ENCODE assay signal across 22 cellular contexts in the genomic region with DNA sequence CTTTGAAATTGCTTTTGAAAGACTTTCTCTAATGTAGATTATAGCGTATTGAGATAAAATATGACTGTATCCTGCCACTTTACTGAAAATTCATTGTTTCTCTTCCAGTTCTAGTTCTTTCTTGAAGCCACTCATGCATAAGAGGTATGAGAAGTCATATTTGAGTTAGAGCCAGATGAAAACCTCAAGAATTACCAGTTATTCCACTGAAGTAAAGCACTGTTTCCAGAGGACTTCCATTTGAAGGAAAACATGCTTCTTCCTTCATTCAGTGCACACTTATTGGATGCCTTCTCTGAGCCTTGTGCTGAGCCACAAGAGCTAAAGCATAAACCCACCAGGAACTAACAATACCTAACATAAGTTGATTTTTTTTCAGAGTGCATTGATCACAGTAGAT.
A peak's percentile ranks its signal among the peaks of the same experiment; 100 is the strongest.
DNase-seq lines count a peak whose midpoint lies in the region; ATAC-seq, FAIRE-seq and TF ChIP-seq lines count a peak whose summit lies in the region.
"Had no signal": no experiment of that assay in that cellular context is flagged by ENCODE, and none has a peak within 500 bp of the region (broad histone marks: within the 10 kb centered on the region; RNA-seq: fewer than 3 reads in every experiment).

No MANE protein-coding gene starts in this region.

- no peaks in the 10 kb centered on the region for H3K4me1 ChIP-seq in astrocyte (ENCODE audit: insufficient read depth, low read length)
- H3K4me1 ChIP-seq: A549, SJCRH30 had no signal

- H3K79me2 ChIP-seq in astrocyte (ENCODE audit: insufficient read depth, low read length), result no peaks in the 10 kb centered on the region

- H2AFZ ChIP-seq in astrocyte (ENCODE audit: low read depth, low read length), result no peak overlapping the region

- no peak overlapping the region for H3K4me3 Mint-ChIP-seq in astrocyte (ENCODE audit: unreplicated experiment)
- no peak overlapping the region for H3K4me3 Mint-ChIP-seq in T-helper 2 cell treated with Interferon-gamma antibody and Interleukin-4, amounts not matched to agents 5 μg/mL and 100 μg/mL, for 36 hours
- H3K4me3 Mint-ChIP-seq: IgD-negative memory B cell had no signal

- FAIRE-seq in astrocyte (lab: Jason Lieb, UNC), result no peak
- FAIRE-seq: A549, GM19239 had no signal

- no peak overlapping the region for H3K9ac ChIP-seq in astrocyte (ENCODE audit: low read length)

- H3K9me3 Mint-ChIP-seq in astrocyte (ENCODE audit: unreplicated experiment), result peaks cover 2% of the 10 kb centered on the region
- H3K9me3 Mint-ChIP-seq in T-helper 2 cell treated with Interferon-gamma antibody and Interleukin-4, amounts not matched to agents 5 μg/mL and 100 μg/mL, for 36 hours, result peaks cover 18% of the 10 kb centered on the region

- H3K36me3 Mint-ChIP-seq in astrocyte (ENCODE audit: low read depth, unreplicated experiment), result no peaks in the 10 kb centered on the region
- no peaks in the 10 kb centered on the region for H3K36me3 Mint-ChIP-seq in T-helper 2 cell treated with Interferon-gamma antibody and Interleukin-4, amounts not matched to agents 5 μg/mL and 100 μg/mL, for 36 hours (ENCODE audit: low read depth)
- H3K36me3 Mint-ChIP-seq: IgD-negative memory B cell had no signal

- H3K4me2 ChIP-seq in astrocyte (ENCODE audit: low read length), result no peak overlapping the region
- H3K4me2 ChIP-seq: A549 had no signal

- H3K27me3 ChIP-seq in astrocyte (ENCODE audit: insufficient read depth, low read length), result no peaks in the 10 kb centered on the region
- H3K27me3 ChIP-seq: MG63 had no signal

- ATAC-seq in HG02981 (IDR thresholded peaks at IDR 0.05; ENCODE audit: unreplicated experiment) (no peak), sciatic nerve (no peak)
- ATAC-seq: A549 had no signal

- H3K4me3 ChIP-seq in astrocyte (ENCODE audit: insufficient read depth, low read depth, low read length), result no peak overlapping the region
- H3K4me3 ChIP-seq in fibroblast of the aortic adventitia (ENCODE audit: low read depth, low read length), result no peak overlapping the region
- H3K4me3 ChIP-seq: A549, MG63, SJCRH30 had no signal

- TF ChIP-seq CTCF in astrocyte (IDR thresholded peaks at IDR 0.05; ENCODE audit: insufficient read depth, low read depth, low read length) (no peak), fibroblast of the aortic adventitia (IDR thresholded peaks at IDR 0.05; ENCODE audit: insufficient read depth, low read length) (no peak)

- H3K4me1 Mint-ChIP-seq in astrocyte (ENCODE audit: low read depth, unreplicated experiment), result no peaks in the 10 kb centered on the region
- H3K4me1 Mint-ChIP-seq in T-helper 2 cell treated with Interferon-gamma antibody and Interleukin-4, amounts not matched to agents 5 μg/mL and 100 μg/mL, for 36 hours (ENCODE audit: low read depth), result no peaks in the 10 kb centered on the region

- no peaks in the 10 kb centered on the region for H3K27me3 Mint-ChIP-seq in astrocyte (ENCODE audit: low read depth, unreplicated experiment)
- no peaks in the 10 kb centered on the region for H3K27me3 Mint-ChIP-seq in T-helper 2 cell treated with Interferon-gamma antibody and Interleukin-4, amounts not matched to agents 5 μg/mL and 100 μg/mL, for 36 hours (ENCODE audit: low read depth)
- H3K27me3 Mint-ChIP-seq: IgD-negative memory B cell had no signal

- DNase-seq in EH (ENCODE audit: low read depth) (peak; percentile 16), astrocyte (ENCODE audit: low read depth) (peak; percentile 88), fibroblast of the aortic adventitia (ENCODE audit: low read depth) (peak; percentile 60), stromal cell of bone marrow (ENCODE audit: low read depth) (peak; percentile 8), sciatic nerve (ENCODE audit: low spot score) (no peak)
- no peak for DNase-seq in T-helper 2 cell treated with Interferon-gamma antibody and Interleukin-4, amounts not matched to agents 5 μg/mL and 100 μg/mL, for 36 hours (ENCODE audit: low spot score)
- DNase-seq: AML-193, DMS79, HCEC 1CT, Karpas-422, MG63, NCI-H1092, NCI-H1436 treated with DMSO at 0.1 percent for 48 hours, NCI-H2029, NCI-H345, NCI-H524 treated with DMSO at 0.1 percent for 48 hours, SJCRH30 had no signal

- H3K36me3 ChIP-seq in astrocyte (ENCODE audit: insufficient read depth, low read length), result no peaks in the 10 kb centered on the region
- H3K36me3 ChIP-seq: MG63, SJCRH30 had no signal

- H4K20me1 ChIP-seq in astrocyte (ENCODE audit: insufficient read depth, low read length), result no peaks in the 10 kb centered on the region

- H3K27ac Mint-ChIP-seq in astrocyte (ENCODE audit: unreplicated experiment), result no peak overlapping the region
- no peak overlapping the region for H3K27ac Mint-ChIP-seq in T-helper 2 cell treated with Interferon-gamma antibody and Interleukin-4, amounts not matched to agents 5 μg/mL and 100 μg/mL, for 36 hours
- H3K27ac Mint-ChIP-seq: IgD-negative memory B cell had no signal

- no peaks in the 10 kb centered on the region for H3K9me3 ChIP-seq in astrocyte (ENCODE audit: insufficient read depth, low read depth, low read length)
- H3K9me3 ChIP-seq: A549, MG63, SJCRH30 had no signal

- intact Hi-C loops in sciatic nerve (cut with DNase I), result no loop called here

- no peak overlapping the region for H3K27ac ChIP-seq in astrocyte (ENCODE audit: low read depth, low read length)
- H3K27ac ChIP-seq: A549, C4-2B, SJCRH30 had no signal

Comparison
In these comparisons a context has a peak if more than half of its experiments do, and no peak if none do; other contexts are left out.
1. DNase-seq: peak in EH (single experiment), astrocyte (single experiment), fibroblast of the aortic adventitia (single experiment) and stromal cell of bone marrow (single experiment); none in sciatic nerve (single experiment) and T-helper 2 cell treated with Interferon-gamma antibody and Interleukin-4, amounts not matched to agents 5 μg/mL and 100 μg/mL, for 36 hours (single experiment).